30 cellular contexts compared by ENCODE assay signal in the genomic region with DNA sequence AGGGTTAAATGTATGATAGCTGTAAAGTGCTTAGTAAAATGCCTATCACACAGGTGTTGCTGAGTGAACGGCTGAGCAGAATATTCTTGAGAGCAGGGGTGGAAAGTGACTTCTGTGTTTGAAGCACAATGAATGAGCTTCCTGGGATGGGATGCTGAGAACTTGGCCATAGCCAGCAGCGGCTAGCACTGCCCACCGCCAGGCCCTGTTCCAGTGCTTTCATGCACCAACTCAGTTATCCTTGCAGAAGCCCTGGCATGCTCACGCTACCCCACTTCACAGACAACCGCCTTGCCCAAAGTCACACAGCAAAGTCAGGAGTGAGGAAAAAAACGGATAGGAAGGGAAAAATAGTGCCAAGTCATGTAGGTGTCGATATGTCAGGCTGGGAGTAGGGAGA. TPM values are rescaled to one million over a fixed set of nuclear protein-coding genes. Genes with fewer than 3 reads are reported as not detected.
DNase-seq lines count a peak whose midpoint lies in the region; ATAC-seq, FAIRE-seq and TF ChIP-seq lines count a peak whose summit lies in the region.
"Had no signal": no experiment of that assay in that cellular context is flagged by ENCODE, and none has a peak within 500 bp of the region (broad histone marks: within the 10 kb centered on the region; RNA-seq: fewer than 3 reads in every experiment).

No MANE protein-coding gene starts in this region.

- H3K9me3 Mint-ChIP-seq in GM23338 (no peaks in the 10 kb centered on the region), osteocyte (ENCODE audit: unreplicated experiment) (no peaks in the 10 kb centered on the region)
- H3K9me3 Mint-ChIP-seq: activated naive CD8-positive, alpha-beta T cell treated with anti-CD3 and anti-CD28 coated beads, Interleukin-2, amount 10 ng/mL, durations not matched to agents 7 days and 5 days; natural killer cell had no signal

- intact Hi-C loops in K562 (cut with micrococcal nuclease) = no loop called here
- intact Hi-C loops in posterior vena cava (cut with DNase I) = no loop called here

- H3K27me3 Mint-ChIP-seq in GM23338 (ENCODE audit: insufficient read depth, low read depth, poor library complexity) (no peaks in the 10 kb centered on the region), osteocyte (ENCODE audit: unreplicated experiment) (no peaks in the 10 kb centered on the region)
- H3K27me3 Mint-ChIP-seq: activated naive CD8-positive, alpha-beta T cell treated with anti-CD3 and anti-CD28 coated beads, Interleukin-2, amount 10 ng/mL, durations not matched to agents 7 days and 5 days had no signal

- H3K27ac ChIP-seq in ACC112 (ENCODE audit: low read depth, low read length) (peak overlapping the region; percentile 14), GM23338 (ENCODE audit: low read depth) (no peak overlapping the region), K562 (ENCODE audit: extremely low read depth, low read depth, low read length) (no peak overlapping the region)
- H3K27ac ChIP-seq: esophagus squamous epithelium, hepatocyte, testis, uterus, WERI-Rb-1 had no signal

- H3K4me1 ChIP-seq in ACC112 (ENCODE audit: control insufficient read depth, insufficient read depth, low read length, unreplicated experiment) (peaks cover 68% of the 10 kb centered on the region), GM23338 (ENCODE audit: insufficient read depth) (no peaks in the 10 kb centered on the region), K562 (replicated peaks in 1 of 2; ENCODE audit: control insufficient read depth in 2 of 2, insufficient read depth in 2 of 2, low read length in 2 of 2) (peaks cover 0 to 10% of the 10 kb centered on the region in 2 experiments; a peak in 3 of 5 replicates)

- H2AFZ ChIP-seq in ACC112 (ENCODE audit: low read length, unreplicated experiment) (no peak overlapping the region), GM23338 (no peak overlapping the region), K562 (ENCODE audit: low read depth, low read length) (no peak overlapping the region)
- H2AFZ ChIP-seq: hepatocyte had no signal

- BruUV-seq in K562 (replicated peaks; lab: Mats Ljungman, UMichigan) = no TSS peak

- H3K9ac ChIP-seq in K562 (ENCODE audit: insufficient read depth in 1 of 2, low read depth in 2 of 2, low read length in 2 of 2) = no peak overlapping the region

- peaks cover 33% of the 10 kb centered on the region; the same call in 2 of the 3 replicates for H3K36me3 Mint-ChIP-seq in GM23338 (ENCODE audit: low read depth)
- H3K36me3 Mint-ChIP-seq in osteocyte (ENCODE audit: unreplicated experiment) = peaks cover 31% of the 10 kb centered on the region
- H3K36me3 Mint-ChIP-seq: natural killer cell had no signal

- H3K36me3 ChIP-seq in ACC112 (ENCODE audit: insufficient read depth, low read length) (peaks cover 33% of the 10 kb centered on the region), GM23338 (ENCODE audit: insufficient read depth) (peaks cover 13% of the 10 kb centered on the region), K562 (ENCODE audit: control insufficient read depth, insufficient read depth, low read length) (peaks cover 68% of the 10 kb centered on the region)
- H3K36me3 ChIP-seq: uterus had no signal

- POLR2A ChIA-PET in K562 (lab: Yijun Ruan, JAX) = interaction anchor here (0.6 kb wide), 2 partner anchors 11 to 116 kb away, joined by 3 to 4 read pairs; no protein-coding TSS in a partner anchor

- H3F3A ChIP-seq in GM23338 (replicated peaks; ENCODE audit: low read depth) = no peaks in the 10 kb centered on the region

- no peak overlapping the region for H3K4me3 Mint-ChIP-seq in GM23338
- no peak overlapping the region for H3K4me3 Mint-ChIP-seq in osteocyte (ENCODE audit: unreplicated experiment)
- H3K4me3 Mint-ChIP-seq: activated naive CD8-positive, alpha-beta T cell treated with anti-CD3 and anti-CD28 coated beads, Interleukin-2, amount 10 ng/mL, durations not matched to agents 7 days and 5 days; natural killer cell had no signal

- H3K9me3 ChIP-seq in K562 (replicated peaks; ENCODE audit: control insufficient read depth, insufficient read depth, low read depth, low read length) = no peaks in the 10 kb centered on the region
- H3K9me3 ChIP-seq: esophagus squamous epithelium, gastroesophageal sphincter, HAP-1, mucosa of descending colon, testis, uterus had no signal

- TF ChIP-seq CTCF in GM23338 (conservative IDR thresholded peaks at IDR 0.05; ENCODE audit: low read depth in 2 of 2) (no peak), K562 (IDR thresholded peaks at IDR 0.05 in 2 of 3, conservative IDR thresholded peaks at IDR 0.05 in 1 of 3; ENCODE audit: insufficient read depth in 2 of 3, low read depth in 1 of 3, low read length in 3 of 3) (no peak), osteocyte (IDR thresholded peaks at IDR 0.05) (no peak)

- H3K27ac Mint-ChIP-seq in GM23338 (peak overlapping the region; percentile 22), osteocyte (ENCODE audit: unreplicated experiment) (peak overlapping the region; percentile 42)
- H3K27ac Mint-ChIP-seq: activated naive CD8-positive, alpha-beta T cell treated with anti-CD3 and anti-CD28 coated beads, Interleukin-2, amount 10 ng/mL, durations not matched to agents 7 days and 5 days; natural killer cell had no signal

- 85% methylated on average over 6 of the region's 7 CpGs for WGBS in K562 (ENCODE audit: insufficient coverage, low coverage, missing lambda C conversion rate)

- peaks cover 78% of the 10 kb centered on the region for H3K79me2 ChIP-seq in ACC112 (ENCODE audit: control insufficient read depth, insufficient read depth, low read length, unreplicated experiment)
- H3K79me2 ChIP-seq in GM23338 (replicated peaks; ENCODE audit: insufficient read depth) = peaks cover 73% of the 10 kb centered on the region
- H3K79me2 ChIP-seq in K562 (ENCODE audit: control insufficient read depth, insufficient read depth, low read length) = peaks cover 58% of the 10 kb centered on the region

- H3K4me2 ChIP-seq in GM23338 (no peak overlapping the region), K562 (ENCODE audit: insufficient read depth, low read length) (no peak overlapping the region)
- H3K4me2 ChIP-seq: hepatocyte had no signal

- no peaks in the 10 kb centered on the region for H3K9me1 ChIP-seq in K562 (ENCODE audit: control insufficient read depth, insufficient read depth, low read length)

- ATAC-seq in GM23338 (no peak), K562 (no peak), HG02981 (IDR thresholded peaks at IDR 0.05; ENCODE audit: unreplicated experiment) (no peak)
- ATAC-seq in stimulated activated naive CD8-positive, alpha-beta T cell treated with anti-CD3 and anti-CD28 coated beads, Interleukin-15, Interleukin-2, amounts not matched to agents 100 U/mL and 50 U/mL, for 24 hours = no peak
- ATAC-seq: gastroesophageal sphincter, GM12878, mucosa of descending colon, natural killer cell had no signal

- no peaks in the 10 kb centered on the region for H3K9me2 ChIP-seq in GM23338 (ENCODE audit: insufficient read depth)

- no peak for FAIRE-seq in K562 (lab: Jason Lieb, UNC)
- FAIRE-seq: GM12878 had no signal

- no peak for TF ChIP-seq POLR2A in K562 (conservative IDR thresholded peaks at IDR 0.05)

- H3K27me3 ChIP-seq in ACC112 (ENCODE audit: insufficient read depth, low read length) = no peaks in the 10 kb centered on the region
- H3K27me3 ChIP-seq in GM23338 (ENCODE audit: insufficient read depth) = no peaks in the 10 kb centered on the region
- no peaks in the 10 kb centered on the region for H3K27me3 ChIP-seq in K562 (ENCODE audit: control insufficient read depth in 2 of 2, insufficient read depth in 2 of 2, low read length in 2 of 2)
- H3K27me3 ChIP-seq: esophagus squamous epithelium, gastroesophageal sphincter, hepatocyte, testis, uterus had no signal

- TF ChIP-seq EP300 in K562 (IDR thresholded peaks at IDR 0.05; ENCODE audit: low read length) = no peak

- no peak for DNase-seq in GM23338 (ENCODE audit: low spot score)
- DNase-seq in K562 (ENCODE audit: extremely low read depth in 1 of 4, low spot score in 3 of 4) = no peak
- DNase-seq in osteocyte (ENCODE audit: extremely low spot score, unreplicated experiment) = no peak
- DNase-seq in stimulated activated naive CD8-positive, alpha-beta T cell treated with anti-CD3 and anti-CD28 coated beads, Interleukin-15, Interleukin-2, amounts not matched to agents 100 U/mL and 50 U/mL, for 24 hours = no peak
- no peak for DNase-seq in posterior vena cava (ENCODE audit: low spot score)
- DNase-seq: activated CD4-positive, alpha-beta T cell treated with anti-CD3 and anti-CD28 coated beads for 48 hours; activated CD8-positive, alpha-beta memory T cell treated with anti-CD3 and anti-CD28 coated beads for 24 hours; activated effector memory CD4-positive, alpha-beta T cell treated with anti-CD3 and anti-CD28 coated beads, Interleukin-2, amount 50 U/mL, for 16 hours; activated naive CD8-positive, alpha-beta T cell treated with anti-CD3 and anti-CD28 coated beads, Interleukin-2, amount 10 ng/mL, durations not matched to agents 7 days and 5 days; activated T-cell treated with anti-CD3 and anti-CD28 coated beads for 4 hours; aorta; dermis blood vessel endothelial cell; esophagus squamous epithelium; mucosa of descending colon; natural killer cell; NCI-H1436; NCI-H226; NCI-H69; stimulated activated naive CD4-positive, alpha-beta T cell treated with Interleukin-2 at 50 U/mL for 16 hours; testis; uterus; WERI-Rb-1 had no signal

- H4K20me1 ChIP-seq in GM23338 (replicated peaks; ENCODE audit: insufficient read depth) (peaks cover 27% of the 10 kb centered on the region), K562 (replicated peaks; ENCODE audit: control insufficient read depth, insufficient read depth, low read length) (peaks cover 7% of the 10 kb centered on the region; the same call in 1 of the 2 replicates)

- in situ Hi-C loops in K562 (cut with MboI) = no loop called here

- no peak for TF ChIP-seq RAD21 in K562 (CRISPR knock-in tag; conservative IDR thresholded peaks at IDR 0.05 in 1 of 2, IDR thresholded peaks at IDR 0.05 in 1 of 2)

- CTCF ChIA-PET in K562 (lab: Yijun Ruan, JAX; ENCODE audit: low intra/inter-chr PET ratio) = no interaction called here

- no peak overlapping the region for H3K4me3 ChIP-seq in ACC112 (ENCODE audit: low read depth, low read length)
- H3K4me3 ChIP-seq in GM23338 = no peak overlapping the region
- no peak overlapping the region for H3K4me3 ChIP-seq in K562
- H3K4me3 ChIP-seq: esophagus squamous epithelium, gastroesophageal sphincter, GM12878, HAP-1, hepatocyte, lung, mucosa of descending colon, skin epidermis, testis, uterus had no signal

- H3K4me1 Mint-ChIP-seq in GM23338 = peaks cover 4% of the 10 kb centered on the region
- H3K4me1 Mint-ChIP-seq in osteocyte (ENCODE audit: unreplicated experiment) = peaks cover 46% of the 10 kb centered on the region

RNA-seq across cellular contexts. Expression of a gene that starts 10.9 kb away (rescaled TPM):
- total RNA-seq in GM23338 (2014; rRNA removed; shearing (Covaris generic)) = 604 and 635 TPM in 2 replicates
- polyA plus RNA-seq in GM23338 (2016; fragmentation: Nextera tagmentation; extraction: Ambion mirVana) (179 and 181 TPM in 2 replicates), K562 (2011; rRNA removed) (52.4 and 68.0 TPM in 2 replicates), K562 (2014; fragmentation: Illumina TruSeq; extraction: Trizol) (144 and 150 TPM in 2 replicates), K562 (2014; fragmentation: Nextera tagmentation; extraction: Ambion mirVana) (10 to 100 TPM; 31.9 to 35.9 TPM), K562 (2014; rRNA removed) (85.1 and 95.4 TPM in 2 replicates)
- total RNA-seq in K562 (2011; cell fraction: chromatin; rRNA removed; ENCODE audit: low replicate concordance) = 696 and 788 TPM in 2 replicates
- 257 and 323 TPM in 2 replicates for total RNA-seq in K562 (2011; cell fraction: nucleolus; rRNA removed)
- total RNA-seq in K562 (2011; cell fraction: nucleoplasm; rRNA removed) = 362 and 396 TPM in 2 replicates
- total RNA-seq in K562 (2014; rRNA removed) (193 and 202 TPM in 2 replicates), K562 (2014; rRNA removed; fragmentation: Illumina TruSeq; extraction: Trizol) (126 and 128 TPM in 2 replicates), K562 (2015; rRNA removed; fragmentation: Illumina TruSeq; extraction: Trizol) (115 and 120 TPM in 2 replicates), K562 (2021) (320 and 335 TPM in 2 replicates), osteocyte (821 and 886 TPM in 2 replicates), posterior vena cava (100 to 1,000 TPM; 421 to 510 TPM)
- polyA plus RNA-seq in K562 (2011; cell fraction: cytosol; rRNA removed) = 95.8 and 115 TPM in 2 replicates
- 211 and 277 TPM in 2 replicates for polyA plus RNA-seq in K562 (2011; cell fraction: nucleus; rRNA removed)
- 149 and 168 TPM in 2 replicates for polyA plus RNA-seq in K562 (2012)
- 267 and 271 TPM in 2 replicates for polyA minus RNA-seq in K562 (2011; rRNA and poly(A)+ RNA removed)
- 299 and 452 TPM in 2 replicates for polyA minus RNA-seq in K562 (2011; cell fraction: cytosol; rRNA and poly(A)+ RNA removed)
- polyA minus RNA-seq in K562 (2011; cell fraction: nucleus; rRNA and poly(A)+ RNA removed) = 110 and 238 TPM in 2 replicates
